22 cellular contexts compared by ENCODE assay signal in genomic region chrX:139388234-139388633, GRCh38.
"Had no signal": no experiment of that assay in that cellular context is flagged by ENCODE, and none has a peak within 500 bp of the region (broad histone marks: within the 10 kb centered on the region; RNA-seq: fewer than 3 reads in every experiment).

No MANE protein-coding gene starts in this region.

- DNase-seq: activated CD4-positive, alpha-beta T cell treated with anti-CD3 and anti-CD28 coated beads, Interleukin-2, amount 10 ng/mL, durations not matched to agents 7 days and 5 days; activated CD4-positive, CD25-positive, alpha-beta regulatory T cell treated with anti-CD3 and anti-CD28 coated beads, Interleukin-2, amount 50 U/mL, for 72 hours; activated CD8-positive, alpha-beta memory T cell treated with anti-CD3 and anti-CD28 coated beads, Interleukin-2, amount 10 ng/mL, durations not matched to agents 7 days and 5 days; activated CD8-positive, alpha-beta T cell treated with anti-CD3 and anti-CD28 coated beads for 36 hours; activated gamma-delta T cell; activated naive CD4-positive, alpha-beta T cell treated with anti-CD3 and anti-CD28 coated beads, Interleukin-2, amount 50 U/mL, for 16 hours; activated naive CD8-positive, alpha-beta T cell treated with anti-CD3 and anti-CD28 coated beads, Interleukin-2, amount 50 U/mL, for 24 hours; activated T-cell treated with anti-CD3 and anti-CD28 coated beads for 4 hours; caudate nucleus; effector CD4-positive, alpha-beta T cell; foreskin keratinocyte; left ventricle myocardium superior; nucleus accumbens; right lobe of liver; stimulated activated CD4-positive, alpha-beta T cell treated with anti-CD3 and anti-CD28 coated beads, Interleukin-4, amount 100 ng/mL, for 1 hour; stimulated activated naive CD4-positive, alpha-beta T cell; substantia nigra; thyroid gland; WERI-Rb-1 had no signal

- H3K36me3 ChIP-seq: right lobe of liver, thyroid gland, WERI-Rb-1 had no signal

- H3K9me3 ChIP-seq: right lobe of liver, thyroid gland had no signal

- H3K27ac ChIP-seq: foreskin keratinocyte, hepatocyte, parathyroid adenoma, right lobe of liver, thyroid gland, WERI-Rb-1 had no signal

- H3K4me3 ChIP-seq: hepatocyte, right lobe of liver, thyroid gland had no signal

- FAIRE-seq: endometrium had no signal

- H2AFZ ChIP-seq: hepatocyte, parathyroid adenoma had no signal

- ATAC-seq: activated CD8-positive, alpha-beta memory T cell treated with anti-CD3 and anti-CD28 coated beads, Interleukin-2, amount 10 ng/mL, durations not matched to agents 7 days and 5 days; activated CD8-positive, alpha-beta T cell treated with anti-CD3 and anti-CD28 coated beads for 36 hours; activated naive CD8-positive, alpha-beta T cell treated with anti-CD3 and anti-CD28 coated beads, Interleukin-2, amount 50 U/mL, for 24 hours; foreskin keratinocyte; left ventricle myocardium superior; right lobe of liver had no signal

- H3K9ac ChIP-seq: parathyroid adenoma had no signal

- H3K27me3 ChIP-seq: foreskin keratinocyte, hepatocyte, thyroid gland had no signal

- H3K79me2 ChIP-seq: hepatocyte, parathyroid adenoma had no signal

- H3K4me2 ChIP-seq: hepatocyte had no signal

- H3K4me1 ChIP-seq: foreskin keratinocyte, parathyroid adenoma, right lobe of liver, thyroid gland had no signal
